33 cellular contexts compared by ENCODE assay signal in genomic region chr1:8800416-8800815, GRCh38.
"Had no signal": no experiment of that assay in that cellular context is flagged by ENCODE, and none has a peak within 500 bp of the region (broad histone marks: within the 10 kb centered on the region; RNA-seq: fewer than 3 reads in every experiment).

No MANE protein-coding gene starts in this region.

- FAIRE-seq: astrocyte, bronchial epithelial cell, frontal cortex had no signal

- DNase-seq: activated B cell treated with CpG ODN at 0.5 μM for 24 hours; activated CD4-positive, alpha-beta T cell treated with anti-CD3 and anti-CD28 coated beads for 48 hours; activated CD4-positive, alpha-beta T cell treated with anti-CD3 and anti-CD28 coated beads, Interleukin-2, amount 50 U/mL, for 1 hour; activated CD4-positive, alpha-beta T cell treated with anti-CD3 and anti-CD28 coated beads, Interleukin-2, amount 50 U/mL, for 48 hours; activated CD8-positive, alpha-beta memory T cell treated with anti-CD3 and anti-CD28 coated beads for 24 hours; activated CD8-positive, alpha-beta T cell treated with anti-CD3 and anti-CD28 coated beads for 36 hours; activated effector memory CD4-positive, alpha-beta T cell treated with Interleukin-2 at 50 U/mL for 16 hours; activated gamma-delta T cell treated with Interleukin-2 at 50 U/mL for 16 hours; activated naive CD4-positive, alpha-beta T cell treated with anti-CD3 and anti-CD28 coated beads, Interleukin-2, amount 50 U/mL, for 16 hours; activated naive CD4-positive, alpha-beta T cell treated with Interleukin-2 at 50 U/mL for 16 hours; activated T-cell treated with anti-CD3 and anti-CD28 coated beads, Interleukin-2, amount 50 U/mL, for 4 hours; amniotic stem cell; anterior cingulate cortex; brain microvascular endothelial cell; dorsolateral prefrontal cortex; effector memory CD4-positive, alpha-beta T cell; endodermal cell; foreskin fibroblast; head of caudate nucleus; T-helper 17 cell; T1000; WERI-Rb-1 had no signal

- H3K36me3 ChIP-seq: brain microvascular endothelial cell had no signal

- H3K9me3 Mint-ChIP-seq: activated B cell treated with CpG ODN at 0.5 μM for 24 hours; activated CD8-positive, alpha-beta T cell treated with anti-CD3 and anti-CD28 coated beads for 36 hours; activated T-cell treated with anti-CD3 and anti-CD28 coated beads, Interleukin-2, amount 50 U/mL, for 4 hours; activated T-helper 17 cell treated with anti-CD3 and anti-CD28 coated beads, Interleukin-2, amount 50 U/mL, for 72 hours; central memory CD8-positive, alpha-beta T cell; dendritic cell treated with granulocyte-macrophage colony-stimulating factor and Interleukin-4, amounts not matched to agents 40 ng/mL and 50 ng/mL, for 4 days; endodermal cell; T-helper 2 cell treated with Interferon-gamma antibody and Interleukin-4, amounts not matched to agents 5 μg/mL and 100 μg/mL, for 36 hours had no signal

- H3K27ac ChIP-seq: brain microvascular endothelial cell, coronary artery, dorsolateral prefrontal cortex, WERI-Rb-1 had no signal

- H3K27me3 Mint-ChIP-seq: activated B cell treated with CpG ODN at 0.5 μM for 24 hours; activated CD8-positive, alpha-beta T cell treated with anti-CD3 and anti-CD28 coated beads for 36 hours; activated naive CD8-positive, alpha-beta T cell; activated T-helper 17 cell treated with anti-CD3 and anti-CD28 coated beads, Interleukin-2, amount 50 U/mL, for 72 hours; central memory CD8-positive, alpha-beta T cell; dendritic cell treated with granulocyte-macrophage colony-stimulating factor and Interleukin-4, amounts not matched to agents 40 ng/mL and 50 ng/mL, for 4 days; T-helper 17 cell had no signal

- H3K4me3 ChIP-seq: coronary artery, dorsolateral prefrontal cortex had no signal

- ATAC-seq: activated CD4-positive, CD25-positive, alpha-beta regulatory T cell treated with anti-CD3 and anti-CD28 coated beads, Interleukin-2, amount 50 U/mL, for 24 hours; activated CD8-positive, alpha-beta T cell treated with anti-CD3 and anti-CD28 coated beads for 36 hours; activated T-cell treated with anti-CD3 and anti-CD28 coated beads, Interleukin-2, amount 50 U/mL, for 4 hours; activated T-helper 17 cell treated with anti-CD3 and anti-CD28 coated beads, Interleukin-2, amount 50 U/mL, for 72 hours; esophagus mucosa; T-helper 17 cell had no signal

- H3K4me3 Mint-ChIP-seq: activated B cell treated with CpG ODN at 0.5 μM for 24 hours; activated CD8-positive, alpha-beta T cell treated with anti-CD3 and anti-CD28 coated beads for 36 hours; activated naive CD8-positive, alpha-beta T cell; activated T-cell treated with anti-CD3 and anti-CD28 coated beads, Interleukin-2, amount 50 U/mL, for 4 hours; activated T-helper 17 cell treated with anti-CD3 and anti-CD28 coated beads, Interleukin-2, amount 50 U/mL, for 72 hours; central memory CD8-positive, alpha-beta T cell; dendritic cell treated with granulocyte-macrophage colony-stimulating factor and Interleukin-4, amounts not matched to agents 40 ng/mL and 50 ng/mL, for 4 days; endodermal cell; T-helper 17 cell; T-helper 2 cell treated with Interferon-gamma antibody and Interleukin-4, amounts not matched to agents 5 μg/mL and 100 μg/mL, for 36 hours had no signal

- H3K4me1 Mint-ChIP-seq: activated T-helper 17 cell treated with anti-CD3 and anti-CD28 coated beads, Interleukin-2, amount 50 U/mL, for 72 hours had no signal

- H3K27me3 ChIP-seq: brain microvascular endothelial cell, dorsolateral prefrontal cortex had no signal

- H3K27ac Mint-ChIP-seq: activated B cell treated with CpG ODN at 0.5 μM for 24 hours; activated CD8-positive, alpha-beta T cell treated with anti-CD3 and anti-CD28 coated beads for 36 hours; activated naive CD8-positive, alpha-beta T cell; activated T-helper 17 cell treated with anti-CD3 and anti-CD28 coated beads, Interleukin-2, amount 50 U/mL, for 72 hours; dendritic cell treated with granulocyte-macrophage colony-stimulating factor and Interleukin-4, amounts not matched to agents 40 ng/mL and 50 ng/mL, for 4 days; endodermal cell; T-helper 17 cell; T-helper 2 cell treated with Interferon-gamma antibody and Interleukin-4, amounts not matched to agents 5 μg/mL and 100 μg/mL, for 36 hours had no signal
